Comparison of ENCODE assay signal across 1 cellular context in the genomic region with DNA sequence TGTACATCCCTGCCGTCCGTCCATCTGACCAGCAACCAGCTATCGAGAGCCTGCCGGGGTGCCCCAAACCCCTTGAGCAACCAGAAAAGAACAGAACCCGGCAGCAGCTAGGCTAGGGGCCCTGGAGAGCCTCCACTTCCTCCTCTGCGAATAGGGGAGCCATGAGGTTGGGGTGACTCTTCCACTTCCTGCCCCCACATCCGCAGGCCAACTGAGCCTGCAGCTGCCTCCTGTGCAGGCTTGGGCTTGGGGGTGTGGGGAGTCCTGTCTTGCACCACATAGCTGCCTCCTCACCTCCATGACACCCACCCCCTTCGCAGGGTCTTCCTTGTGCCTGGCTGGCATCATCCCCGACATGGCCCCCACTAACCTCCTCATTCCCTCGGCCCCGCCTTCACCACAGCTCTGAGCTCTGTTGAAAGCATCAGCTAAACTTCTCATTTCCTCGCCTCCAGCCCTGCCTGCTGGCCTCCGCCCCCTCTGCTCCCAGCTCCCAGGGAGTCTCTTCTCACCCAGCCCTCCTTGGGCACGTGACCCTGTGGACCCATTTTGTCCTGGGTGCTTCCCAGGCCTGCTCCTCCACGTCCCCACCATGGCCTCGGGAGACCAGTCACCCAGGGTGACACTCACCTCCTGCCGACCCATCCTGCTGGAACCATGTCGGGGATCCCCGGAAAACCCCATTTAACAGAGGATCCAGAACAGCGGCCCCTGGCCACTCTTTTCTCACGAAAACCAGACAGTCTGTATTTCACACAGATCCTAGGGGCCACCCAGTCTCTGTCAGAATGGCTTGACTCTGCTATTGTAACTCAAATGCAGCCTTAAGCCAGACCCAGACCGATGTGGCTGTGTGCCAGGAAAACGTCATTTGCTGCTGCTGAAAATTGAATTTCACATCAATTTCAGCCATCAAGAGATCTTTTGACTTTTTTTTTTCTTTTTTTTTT.
TF ChIP-seq lines count a peak whose summit lies in the region.

No MANE protein-coding gene starts in this region.

TF ChIP-seq in WTC11, 78 proteins besides CTCF, POLR2A, EP300 and RAD21 (continued from another document):
- TF ChIP-seq, protein P1, sequence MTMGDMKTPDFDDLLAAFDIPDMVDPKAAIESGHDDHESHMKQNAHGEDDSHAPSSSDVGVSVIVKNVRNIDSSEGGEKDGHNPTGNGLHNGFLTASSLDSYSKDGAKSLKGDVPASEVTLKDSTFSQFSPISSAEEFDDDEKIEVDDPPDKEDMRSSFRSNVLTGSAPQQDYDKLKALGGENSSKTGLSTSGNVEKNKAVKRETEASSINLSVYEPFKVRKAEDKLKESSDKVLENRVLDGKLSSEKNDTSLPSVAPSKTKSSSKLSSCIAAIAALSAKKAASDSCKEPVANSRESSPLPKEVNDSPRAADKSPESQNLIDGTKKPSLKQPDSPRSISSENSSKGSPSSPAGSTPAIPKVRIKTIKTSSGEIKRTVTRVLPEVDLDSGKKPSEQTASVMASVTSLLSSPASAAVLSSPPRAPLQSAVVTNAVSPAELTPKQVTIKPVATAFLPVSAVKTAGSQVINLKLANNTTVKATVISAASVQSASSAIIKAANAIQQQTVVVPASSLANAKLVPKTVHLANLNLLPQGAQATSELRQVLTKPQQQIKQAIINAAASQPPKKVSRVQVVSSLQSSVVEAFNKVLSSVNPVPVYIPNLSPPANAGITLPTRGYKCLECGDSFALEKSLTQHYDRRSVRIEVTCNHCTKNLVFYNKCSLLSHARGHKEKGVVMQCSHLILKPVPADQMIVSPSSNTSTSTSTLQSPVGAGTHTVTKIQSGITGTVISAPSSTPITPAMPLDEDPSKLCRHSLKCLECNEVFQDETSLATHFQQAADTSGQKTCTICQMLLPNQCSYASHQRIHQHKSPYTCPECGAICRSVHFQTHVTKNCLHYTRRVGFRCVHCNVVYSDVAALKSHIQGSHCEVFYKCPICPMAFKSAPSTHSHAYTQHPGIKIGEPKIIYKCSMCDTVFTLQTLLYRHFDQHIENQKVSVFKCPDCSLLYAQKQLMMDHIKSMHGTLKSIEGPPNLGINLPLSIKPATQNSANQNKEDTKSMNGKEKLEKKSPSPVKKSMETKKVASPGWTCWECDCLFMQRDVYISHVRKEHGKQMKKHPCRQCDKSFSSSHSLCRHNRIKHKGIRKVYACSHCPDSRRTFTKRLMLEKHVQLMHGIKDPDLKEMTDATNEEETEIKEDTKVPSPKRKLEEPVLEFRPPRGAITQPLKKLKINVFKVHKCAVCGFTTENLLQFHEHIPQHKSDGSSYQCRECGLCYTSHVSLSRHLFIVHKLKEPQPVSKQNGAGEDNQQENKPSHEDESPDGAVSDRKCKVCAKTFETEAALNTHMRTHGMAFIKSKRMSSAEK (CRISPR knock-in tag; IDR thresholded peaks at IDR 0.05; ENCODE audit: borderline replicate concordance), result no peak
- TF ChIP-seq SOX15 (CRISPR knock-in tag; IDR thresholded peaks at IDR 0.05), result no peak
TF ChIP-seq in WTC11: peak in this region for 1.
